Comparison of ENCODE assay signal across 8 cellular contexts in genomic region chr14:49621114-49621881, GRCh38. TPM values are rescaled to one million over a fixed set of nuclear protein-coding genes. Genes with fewer than 3 reads are reported as not detected.
DNase-seq lines count a peak whose midpoint lies in the region; ATAC-seq, FAIRE-seq and TF ChIP-seq lines count a peak whose summit lies in the region.

No MANE protein-coding gene starts in this region.

- FAIRE-seq in GM12878 (lab: Jason Lieb, UNC): no peak

- H3K9ac ChIP-seq in GM12878 (ENCODE audit: control insufficient read depth, insufficient read depth, low read length) (peak overlapping the region; percentile 98), skeletal muscle tissue (ENCODE audit: low read depth in 1 of 3, low read length in 3 of 3) (peak overlapping the region; percentile 93 to 99 (median 98))

- no TSS peak for BruUV-seq in GM12878 (replicated peaks; lab: Mats Ljungman, UMichigan)

- TF ChIP-seq EP300 in GM12878 (IDR thresholded peaks at IDR 0.05; ENCODE audit: borderline replicate concordance in 1 of 2, control insufficient read depth in 1 of 2, low read depth in 2 of 2, low read length in 2 of 2): no peak

- peak overlapping the region; percentile 95 for H3K4me2 ChIP-seq in GM12878 (ENCODE audit: control insufficient read depth, insufficient read depth)

- peak; percentile 89 for DNase-seq in COLO668 (lab: John Stamatoyannopoulos, UW; ENCODE audit: unreplicated experiment)
- DNase-seq in SJSA1 (ENCODE audit: low read depth in 1 of 2, low spot score in 2 of 2): peak in 1 of 2 experiments; percentile 66
- DNase-seq in GM12878 (ENCODE audit: low read depth, low spot score): no peak
- DNase-seq in NCI-H446 treated with DMSO at 0.1 percent for 48 hours (lab: John Stamatoyannopoulos, UW): no peak

- POLR2A ChIA-PET in GM12878 (lab: Charles Lee): interaction anchor here (0.5 to 6.2 kb wide), 13 partner anchors 11 to 714 kb away, joined by 3 to 122 read pairs (median 7); partner anchors contain the start of genes DNAAF2, KLHDC2, LRR1 and NEMF

- H3K4me3 ChIP-seq in SJSA1 (peak overlapping the region; percentile 73), GM12878 (peak overlapping the region; percentile 92), iPS-18c (ENCODE audit: insufficient read depth, low read depth, low read length) (peak overlapping the region; percentile 85), skeletal muscle tissue (ENCODE audit: low read length in 3 of 3) (peak overlapping the region; percentile 83 to 97 (median 96))

- intact Hi-C loops in GM12878 (cut with micrococcal nuclease; ENCODE audit: unreplicated experiment): loop anchor here (1.0 to 5.0 kb wide), 3 partner anchors 23 to 1046 kb away; partner anchors contain the start of genes LRR1, RPS29 and SAV1

- H3K9me3 ChIP-seq in SJSA1 (replicated peaks) (no peaks in the 10 kb centered on the region), GM12878 (replicated peaks; ENCODE audit: control insufficient read depth, insufficient read depth, low read length) (no peaks in the 10 kb centered on the region), iPS-18c (ENCODE audit: control insufficient read depth, insufficient read depth, low read length) (no peaks in the 10 kb centered on the region), skeletal muscle tissue (ENCODE audit: control insufficient read depth in 3 of 3, low read length in 3 of 3) (no peaks in the 10 kb centered on the region)

- TF ChIP-seq CTCF in GM12878 (IDR thresholded peaks at IDR 0.05 in 2 of 3, conservative IDR thresholded peaks at IDR 0.05 in 1 of 3; ENCODE audit: control insufficient read depth in 2 of 3, extremely low read depth in 1 of 3, insufficient read depth in 1 of 3, low read depth in 3 of 3, low read length in 3 of 3): no peak

- in situ Hi-C loops in GM12878 (cut with MboI): loop anchor here (10.0 kb wide), 1 partner anchor 1204 kb away; no protein-coding TSS in a partner anchor

- H3K27ac ChIP-seq in SJSA1 (peak overlapping the region; percentile 80), GM12878 (ENCODE audit: control insufficient read depth, insufficient read depth) (peak overlapping the region; percentile 98), skeletal muscle tissue (ENCODE audit: low read depth, low read length) (peak overlapping the region; percentile 98)

- TF ChIP-seq POLR2A in GM12878 (IDR thresholded peaks at IDR 0.05; ENCODE audit: low read depth, low read length): no peak

- H4K20me1 ChIP-seq in GM12878 (ENCODE audit: control insufficient read depth, insufficient read depth): no peaks in the 10 kb centered on the region

- peak overlapping the region; percentile 26 for H2AFZ ChIP-seq in GM12878 (ENCODE audit: control insufficient read depth, low read depth, low read length)

- peaks cover 37% of the 10 kb centered on the region for H3K4me1 ChIP-seq in SJSA1 (replicated peaks)
- H3K4me1 ChIP-seq in GM12878 (ENCODE audit: control insufficient read depth, insufficient read depth, low read length): no peaks in the 10 kb centered on the region; the same call in 1 of the 2 replicates
- peaks cover 25 to 35% (median 26%) of the 10 kb centered on the region in 3 donors for H3K4me1 ChIP-seq in skeletal muscle tissue (ENCODE audit: control insufficient read depth in 3 of 3, insufficient read depth in 3 of 3, low read length in 3 of 3)

- H3K36me3 ChIP-seq in SJSA1 (peaks cover 70% of the 10 kb centered on the region), GM12878 (ENCODE audit: control insufficient read depth in 2 of 2, insufficient read depth in 2 of 2, low read length in 1 of 2) (peaks cover 0 to 6% of the 10 kb centered on the region in 2 experiments), skeletal muscle tissue (ENCODE audit: control insufficient read depth in 3 of 3, insufficient read depth in 3 of 3, low read length in 3 of 3) (peaks cover 2 to 24% (median 12%) of the 10 kb centered on the region in 3 donors)

- H3K27me3 ChIP-seq in SJSA1 (replicated peaks): no peaks in the 10 kb centered on the region
- no peaks in the 10 kb centered on the region for H3K27me3 ChIP-seq in GM12878 (replicated peaks in 1 of 2; ENCODE audit: control insufficient read depth in 2 of 2, insufficient read depth in 2 of 2, low read length in 1 of 2)
- no peaks in the 10 kb centered on the region for H3K27me3 ChIP-seq in skeletal muscle tissue (ENCODE audit: control insufficient read depth in 3 of 3, insufficient read depth in 3 of 3, low read length in 3 of 3)

- peak; percentile 39 for ATAC-seq in GM19397 (IDR thresholded peaks at IDR 0.05; ENCODE audit: unreplicated experiment)
- peak; percentile 16 for ATAC-seq in HG03520 (IDR thresholded peaks at IDR 0.05; ENCODE audit: unreplicated experiment)
- ATAC-seq in GM12878: peak; percentile 57

- CTCF ChIA-PET in GM12878 (lab: Yijun Ruan, JAX): interaction anchor here (0.5 to 2.7 kb wide), 11 partner anchors 11 to 232 kb away, joined by 3 to 23 read pairs (median 10); partner anchors contain the start of genes LRR1, NEMF and RPS29

- H3K79me2 ChIP-seq in GM12878 (ENCODE audit: control insufficient read depth, insufficient read depth, low read length): peaks cover 91% of the 10 kb centered on the region

- RAD21 ChIA-PET in GM12878 (lab: Charles Lee; ENCODE audit: unreplicated experiment): interaction anchor here (0.6 to 5.8 kb wide), 12 partner anchors 9 to 494 kb away, joined by 3 to 82 read pairs (median 6); partner anchors contain the start of genes DNAAF2, KLHDC2, LRR1 and RPS29

- SMC1A ChIA-PET in GM12878 (lab: Charles Lee; ENCODE audit: uncharacterized antibody, unreplicated experiment): interaction anchor here (0.7 to 3.2 kb wide), 10 partner anchors 10 to 247 kb away, joined by 3 to 28 read pairs (median 6); partner anchors contain the start of genes LRR1 and RPS29

- under 1% methylated on average over 65 of the region's 65 CpGs for WGBS in GM12878 (ENCODE audit: insufficient coverage, insufficient replicate concordance, low lambda C conversion rate, missing lambda C conversion rate)

- no peak for TF ChIP-seq RAD21 in GM12878 (IDR thresholded peaks at IDR 0.05; ENCODE audit: insufficient read depth, low read depth, low read length)

RNA-seq across cellular contexts. Expression of gene MGAT2, which starts 0.7 kb away (rescaled TPM):
- total RNA-seq in SJSA1 (2014; rRNA removed; shearing (Covaris generic)): 80.5 and 106 TPM in 2 replicates
- 32.0 and 34.6 TPM in 2 replicates for total RNA-seq in GM12878 (2013; cell fraction: nucleolus; rRNA removed)
- total RNA-seq in GM12878 (2014; rRNA removed): 51.8 and 57.9 TPM in 2 replicates
- 38.5 and 38.6 TPM in 2 replicates for total RNA-seq in GM12878 (2014; rRNA removed; fragmentation: Illumina TruSeq; extraction: Trizol)
- total RNA-seq in GM12878 (2021): 47.9 and 49.5 TPM in 2 replicates
- polyA plus RNA-seq in GM12878 (2011; ENCODE audit: low read depth): 3.2 TPM
- polyA plus RNA-seq in GM12878 (2011; rRNA removed): 26.6 and 35.3 TPM in 2 replicates
- 23.4 and 24.2 TPM in 2 replicates for polyA plus RNA-seq in GM12878 (2011; cell fraction: cytosol; rRNA removed)
- polyA plus RNA-seq in GM12878 (2011; cell fraction: nucleus; rRNA removed): 15.5 and 17.3 TPM in 2 replicates
- polyA plus RNA-seq in GM12878 (2012): 16.5 and 26.1 TPM in 2 replicates
- polyA plus RNA-seq in GM12878 (2014; fragmentation: Illumina TruSeq; extraction: Trizol): 38.0 and 45.9 TPM in 2 replicates
- polyA plus RNA-seq in GM12878 (2014; fragmentation: Nextera tagmentation; extraction: Ambion mirVana): under 1 TPM in 1 of 2 experiments, not detected in 1; 0.03 TPM
- polyA plus RNA-seq in GM12878 (2014; rRNA removed): 32.9 and 34.7 TPM in 2 replicates
- polyA plus RNA-seq in GM12878 (2016; fragmentation: Nextera tagmentation; extraction: Ambion mirVana): 10 to 100 TPM; 38.0 to 39.3 TPM
- polyA minus RNA-seq in GM12878 (2011; rRNA and poly(A)+ RNA removed): 25.2 and 31.7 TPM in 2 replicates
- polyA minus RNA-seq in GM12878 (2011; cell fraction: cytosol; rRNA and poly(A)+ RNA removed): 13.8 and 15.4 TPM in 2 replicates
- polyA minus RNA-seq in GM12878 (2011; cell fraction: nucleus; rRNA and poly(A)+ RNA removed): 18.0 and 25.3 TPM in 2 replicates
- total RNA-seq in skeletal muscle tissue: 28.2 TPM

RNA-seq across cellular contexts. Expression of gene RPL36AL, which starts 0.9 kb away (rescaled TPM):
- total RNA-seq in SJSA1 (2014; rRNA removed; shearing (Covaris generic)): 165 and 336 TPM in 2 replicates
- total RNA-seq in GM12878 (2013; cell fraction: nucleolus; rRNA removed): 33.9 and 35.8 TPM in 2 replicates
- total RNA-seq in GM12878 (2014; rRNA removed): 260 and 320 TPM in 2 replicates
- total RNA-seq in GM12878 (2014; rRNA removed; fragmentation: Illumina TruSeq; extraction: Trizol): 549 and 554 TPM in 2 replicates
- 222 and 226 TPM in 2 replicates for total RNA-seq in GM12878 (2021)
- 592 TPM for polyA plus RNA-seq in GM12878 (2011; ENCODE audit: low read depth)
- 230 and 328 TPM in 2 replicates for polyA plus RNA-seq in GM12878 (2011; rRNA removed)
- 147 and 155 TPM in 2 replicates for polyA plus RNA-seq in GM12878 (2011; cell fraction: cytosol; rRNA removed)
- polyA plus RNA-seq in GM12878 (2011; cell fraction: nucleus; rRNA removed): 101 and 103 TPM in 2 replicates
- 493 and 622 TPM in 2 replicates for polyA plus RNA-seq in GM12878 (2012)
- polyA plus RNA-seq in GM12878 (2014; fragmentation: Illumina TruSeq; extraction: Trizol): 618 and 667 TPM in 2 replicates
- 1,000 to 10,000 TPM; 1,365 to 1,379 TPM for polyA plus RNA-seq in GM12878 (2014; fragmentation: Nextera tagmentation; extraction: Ambion mirVana)
- 397 and 441 TPM in 2 replicates for polyA plus RNA-seq in GM12878 (2014; rRNA removed)
- polyA plus RNA-seq in GM12878 (2016; fragmentation: Nextera tagmentation; extraction: Ambion mirVana): 100 to 1,000 TPM; 541 to 571 TPM
- polyA minus RNA-seq in GM12878 (2011; rRNA and poly(A)+ RNA removed): 86.5 and 135 TPM in 2 replicates
- polyA minus RNA-seq in GM12878 (2011; cell fraction: cytosol; rRNA and poly(A)+ RNA removed): 33.3 and 38.7 TPM in 2 replicates
- 10.8 and 14.1 TPM in 2 replicates for polyA minus RNA-seq in GM12878 (2011; cell fraction: nucleus; rRNA and poly(A)+ RNA removed)
- 243 TPM for total RNA-seq in skeletal muscle tissue

RNA-seq across cellular contexts. Expression of gene DNAAF2, which starts 13.7 kb away (rescaled TPM):
- total RNA-seq in SJSA1 (2014; rRNA removed; shearing (Covaris generic)): 10.8 and 12.7 TPM in 2 replicates
- 7.8 and 8.1 TPM in 2 replicates for total RNA-seq in GM12878 (2013; cell fraction: nucleolus; rRNA removed)
- total RNA-seq in GM12878 (2014; rRNA removed) (12.6 and 14.0 TPM in 2 replicates), GM12878 (2014; rRNA removed; fragmentation: Illumina TruSeq; extraction: Trizol) (8.7 and 9.9 TPM in 2 replicates), GM12878 (2021) (10.5 and 12.0 TPM in 2 replicates), skeletal muscle tissue (5.7 TPM)
- polyA plus RNA-seq in GM12878 (2011; ENCODE audit: low read depth): 2.0 TPM
- polyA plus RNA-seq in GM12878 (2011; rRNA removed) (9.0 and 13.3 TPM in 2 replicates), GM12878 (2014; fragmentation: Illumina TruSeq; extraction: Trizol) (10.3 and 12.4 TPM in 2 replicates), GM12878 (2014; fragmentation: Nextera tagmentation; extraction: Ambion mirVana) (1 to 10 TPM; 5.7 to 6.1 TPM), GM12878 (2014; rRNA removed) (10.7 and 11.4 TPM in 2 replicates), GM12878 (2016; fragmentation: Nextera tagmentation; extraction: Ambion mirVana) (10 to 100 TPM; 21.2 to 24.7 TPM)
- polyA plus RNA-seq in GM12878 (2011; cell fraction: cytosol; rRNA removed): 4.3 and 6.2 TPM in 2 replicates
- 2.9 and 4.4 TPM in 2 replicates for polyA plus RNA-seq in GM12878 (2011; cell fraction: nucleus; rRNA removed)
- polyA plus RNA-seq in GM12878 (2012): 5.2 and 6.3 TPM in 2 replicates
- polyA minus RNA-seq in GM12878 (2011; rRNA and poly(A)+ RNA removed): 2.6 and 3.2 TPM in 2 replicates
- 2.6 and 3.2 TPM in 2 replicates for polyA minus RNA-seq in GM12878 (2011; cell fraction: cytosol; rRNA and poly(A)+ RNA removed)
- 2.2 and 3.6 TPM in 2 replicates for polyA minus RNA-seq in GM12878 (2011; cell fraction: nucleus; rRNA and poly(A)+ RNA removed)

RNA-seq across cellular contexts. Expression of gene LRR1, which starts 22.6 kb away (rescaled TPM):
- total RNA-seq in SJSA1 (2014; rRNA removed; shearing (Covaris generic)): 39.0 and 46.7 TPM in 2 replicates
- total RNA-seq in GM12878 (2013; cell fraction: nucleolus; rRNA removed): 28.5 and 31.4 TPM in 2 replicates
- total RNA-seq in GM12878 (2014; rRNA removed) (54.0 and 66.4 TPM in 2 replicates), GM12878 (2014; rRNA removed; fragmentation: Illumina TruSeq; extraction: Trizol) (47.9 and 52.3 TPM in 2 replicates), GM12878 (2021) (46.7 and 48.9 TPM in 2 replicates), skeletal muscle tissue (8.4 TPM)
- 14.3 TPM for polyA plus RNA-seq in GM12878 (2011; ENCODE audit: low read depth)
- polyA plus RNA-seq in GM12878 (2011; rRNA removed) (36.9 and 50.7 TPM in 2 replicates), GM12878 (2014; fragmentation: Illumina TruSeq; extraction: Trizol) (41.2 and 50.3 TPM in 2 replicates), GM12878 (2014; fragmentation: Nextera tagmentation; extraction: Ambion mirVana) (100 to 1,000 TPM in 1 of 2 experiments, 10 to 100 TPM in 1; 63.9 to 110 TPM), GM12878 (2014; rRNA removed) (42.8 and 45.3 TPM in 2 replicates), GM12878 (2016; fragmentation: Nextera tagmentation; extraction: Ambion mirVana) (10 to 100 TPM; 86.0 to 86.7 TPM)
- polyA plus RNA-seq in GM12878 (2011; cell fraction: cytosol; rRNA removed): 20.0 and 24.4 TPM in 2 replicates
- 16.7 and 18.2 TPM in 2 replicates for polyA plus RNA-seq in GM12878 (2011; cell fraction: nucleus; rRNA removed)
- 18.9 and 20.8 TPM in 2 replicates for polyA plus RNA-seq in GM12878 (2012)
- 17.0 and 17.7 TPM in 2 replicates for polyA minus RNA-seq in GM12878 (2011; rRNA and poly(A)+ RNA removed)
- 7.9 and 9.5 TPM in 2 replicates for polyA minus RNA-seq in GM12878 (2011; cell fraction: cytosol; rRNA and poly(A)+ RNA removed)
- 11.5 and 17.0 TPM in 2 replicates for polyA minus RNA-seq in GM12878 (2011; cell fraction: nucleus; rRNA and poly(A)+ RNA removed)

RNA-seq across cellular contexts. Expression of gene RPS29, which starts 35.1 kb away (rescaled TPM):
- total RNA-seq in SJSA1 (2014; rRNA removed; shearing (Covaris generic)): 2,039 and 3,165 TPM in 2 replicates
- 345 and 424 TPM in 2 replicates for total RNA-seq in GM12878 (2013; cell fraction: nucleolus; rRNA removed)
- total RNA-seq in GM12878 (2014; rRNA removed): 4,733 and 4,923 TPM in 2 replicates
- 3,284 and 3,322 TPM in 2 replicates for total RNA-seq in GM12878 (2014; rRNA removed; fragmentation: Illumina TruSeq; extraction: Trizol)
- 2,727 and 2,890 TPM in 2 replicates for total RNA-seq in GM12878 (2021)
- polyA plus RNA-seq in GM12878 (2011; ENCODE audit: low read depth): 3,291 TPM
- polyA plus RNA-seq in GM12878 (2011; rRNA removed): 3,967 and 5,760 TPM in 2 replicates
- polyA plus RNA-seq in GM12878 (2011; cell fraction: cytosol; rRNA removed): 7,866 and 27,616 TPM in 2 replicates
- polyA plus RNA-seq in GM12878 (2011; cell fraction: nucleus; rRNA removed): 1,846 and 2,118 TPM in 2 replicates
- polyA plus RNA-seq in GM12878 (2012): 13,737 and 20,851 TPM in 2 replicates
- 3,829 and 3,986 TPM in 2 replicates for polyA plus RNA-seq in GM12878 (2014; fragmentation: Illumina TruSeq; extraction: Trizol)
- polyA plus RNA-seq in GM12878 (2014; fragmentation: Nextera tagmentation; extraction: Ambion mirVana): 1,000 to 10,000 TPM; 7,374 to 7,763 TPM
- polyA plus RNA-seq in GM12878 (2014; rRNA removed): 10,815 and 11,432 TPM in 2 replicates
- 1,000 to 10,000 TPM; 2,685 to 2,702 TPM for polyA plus RNA-seq in GM12878 (2016; fragmentation: Nextera tagmentation; extraction: Ambion mirVana)
- polyA minus RNA-seq in GM12878 (2011; rRNA and poly(A)+ RNA removed): 879 and 1,132 TPM in 2 replicates
- 471 and 480 TPM in 2 replicates for polyA minus RNA-seq in GM12878 (2011; cell fraction: cytosol; rRNA and poly(A)+ RNA removed)
- 234 and 334 TPM in 2 replicates for polyA minus RNA-seq in GM12878 (2011; cell fraction: nucleus; rRNA and poly(A)+ RNA removed)
- total RNA-seq in skeletal muscle tissue: 2,999 TPM
